Comparison of ENCODE assay signal across 17 cellular contexts in the genomic region with DNA sequence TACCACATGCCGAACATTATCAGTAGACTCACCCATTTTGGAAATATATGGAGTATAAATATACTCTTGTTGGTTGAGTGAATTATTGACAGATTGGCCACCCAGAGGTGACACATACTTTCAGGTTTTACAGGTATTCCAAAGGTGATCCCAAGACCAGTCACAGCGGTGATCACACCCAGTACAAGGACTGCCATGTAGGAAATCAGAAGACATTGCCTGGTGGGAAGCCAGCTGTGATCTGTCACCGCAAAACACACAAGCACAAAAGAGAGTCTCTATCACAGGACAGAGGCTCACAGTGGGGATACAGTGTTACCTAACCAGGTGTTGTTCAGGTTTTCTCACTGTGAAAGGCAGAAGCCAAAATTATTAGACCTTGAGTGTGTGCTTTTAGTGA. TPM values are rescaled to one million over a fixed set of nuclear protein-coding genes. Genes with fewer than 3 reads are reported as not detected.
DNase-seq lines count a peak whose midpoint lies in the region; ATAC-seq and TF ChIP-seq lines count a peak whose summit lies in the region.
"Had no signal": no experiment of that assay in that cellular context is flagged by ENCODE, and none has a peak within 500 bp of the region (broad histone marks: within the 10 kb centered on the region; RNA-seq: fewer than 3 reads in every experiment).

No MANE protein-coding gene starts in this region.

- 64% methylated on average over 3 of the region's 3 CpGs for WGBS in right cardiac atrium

- H3K9me3 ChIP-seq in right cardiac atrium (ENCODE audit: control insufficient read depth, low read length) = no peaks in the 10 kb centered on the region
- H3K9me3 ChIP-seq: SJCRH30 had no signal

- no peak overlapping the region for H3K4me3 ChIP-seq in right cardiac atrium (ENCODE audit: low read length)
- H3K4me3 ChIP-seq: SJCRH30 had no signal

- no peak for ATAC-seq in GM21786 (IDR thresholded peaks at IDR 0.05; ENCODE audit: unreplicated experiment)
- ATAC-seq in right cardiac atrium = no peak

- TF ChIP-seq CTCF in VCaP (conservative IDR thresholded peaks at IDR 0.05) = no peak

- DNase-seq in NCI-H1417 (lab: John Stamatoyannopoulos, UW) = peak in 2 of 3 experiments; percentile 25 to 52
- no peak for DNase-seq in NCI-H1417 treated with DMSO at 0.1 percent for 48 hours (lab: John Stamatoyannopoulos, UW)
- peak; percentile 51 for DNase-seq in NCI-H1105 treated with DMSO at 0.1 percent for 48 hours (lab: John Stamatoyannopoulos, UW)
- peak; percentile 51 for DNase-seq in mucosa of gallbladder (ENCODE audit: low spot score)
- no peak for DNase-seq in right cardiac atrium
- DNase-seq in UCSD-AML1 (lab: John Stamatoyannopoulos, UW; ENCODE audit: unreplicated experiment) = no peak
- DNase-seq: HFFc6; KBM-7; NCI-H1092; NCI-H510A; NK-92 treated with Interleukin-12 subunit alpha and Interleukin-12 subunit beta, amount 100 ng/mL, for 24 hours; OCI-M1; SJCRH30; SW 1271 had no signal

- peak overlapping the region; percentile 89 for H3K27ac ChIP-seq in VCaP
- no peak overlapping the region for H3K27ac ChIP-seq in right cardiac atrium (ENCODE audit: low read length)
- H3K27ac ChIP-seq: RWPE1, SJCRH30 had no signal

- H3K27me3 ChIP-seq in right cardiac atrium (ENCODE audit: control insufficient read depth, insufficient read depth) = no peaks in the 10 kb centered on the region
- H3K27me3 ChIP-seq: SJCRH30 had no signal

- H3K4me1 ChIP-seq in right cardiac atrium (ENCODE audit: control insufficient read depth, insufficient read depth, low read length) = no peaks in the 10 kb centered on the region
- H3K4me1 ChIP-seq: SJCRH30 had no signal

- intact Hi-C loops in right cardiac atrium (cut with DNase I) = no loop called here

RNA-seq across cellular contexts. Expression of a gene that starts 15.8 kb away (rescaled TPM):
- total RNA-seq in mucosa of gallbladder (421 TPM), right cardiac atrium (100 to 1,000 TPM; 380 to 468 (median 414) TPM)
- polyA plus RNA-seq in right cardiac atrium = 530 TPM

RNA-seq across cellular contexts. Expression of a gene that starts 51.4 kb away (rescaled TPM):
- total RNA-seq in mucosa of gallbladder (33.1 TPM), right cardiac atrium (10 to 100 TPM; 13.3 to 16.5 (median 15.1) TPM)
- polyA plus RNA-seq in right cardiac atrium = 15.4 TPM

RNA-seq across cellular contexts. Expression of a gene that starts 51.5 kb away (rescaled TPM):
- 9.6 TPM for total RNA-seq in mucosa of gallbladder
- 10 to 100 TPM in 3 of 4 donors, 1 to 10 TPM in 1; 9.1 to 13.4 (median 11.7) TPM for total RNA-seq in right cardiac atrium
- 3.4 TPM for polyA plus RNA-seq in right cardiac atrium

Comparison
In these comparisons a context has a peak if more than half of its experiments do, and no peak if none do; other contexts are left out.
1. DNase-seq: peak in NCI-H1417 (2 of 3), NCI-H1105 treated with DMSO at 0.1 percent for 48 hours (single experiment) and mucosa of gallbladder (single experiment); none in NCI-H1417 treated with DMSO at 0.1 percent for 48 hours (single experiment), right cardiac atrium (0 of 3) and UCSD-AML1 (single experiment).